Comparison of ENCODE assay signal across 11 cellular contexts in the genomic region with DNA sequence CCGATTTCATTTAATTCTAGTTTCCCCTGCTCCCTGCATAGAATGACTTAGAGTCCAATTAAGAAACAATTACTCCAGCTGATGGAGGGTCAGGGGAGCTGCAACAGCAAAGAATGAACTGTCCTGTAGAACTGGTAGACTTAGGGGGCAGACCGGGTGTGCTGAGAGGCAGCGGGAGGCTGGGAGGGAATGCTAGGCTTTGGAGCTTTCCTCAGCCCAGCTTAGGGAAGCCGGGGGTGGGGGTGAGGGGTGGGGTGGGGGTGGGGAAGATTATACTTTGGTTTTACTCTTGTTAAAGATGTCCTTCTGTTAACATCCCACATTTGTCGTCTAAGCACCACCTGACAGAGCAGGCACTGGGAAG.
DNase-seq lines count a peak whose midpoint lies in the region; ATAC-seq, FAIRE-seq and TF ChIP-seq lines count a peak whose summit lies in the region.
"Had no signal": no experiment of that assay in that cellular context is flagged by ENCODE, and none has a peak within 500 bp of the region (broad histone marks: within the 10 kb centered on the region; RNA-seq: fewer than 3 reads in every experiment).

No MANE protein-coding gene starts in this region.

- no peaks in the 10 kb centered on the region for H3K9me3 ChIP-seq in CD4-positive, CD25-positive, alpha-beta regulatory T cell (ENCODE audit: control insufficient read depth in 2 of 2, low read length in 2 of 2)
- H3K9me3 ChIP-seq in HUES64 (ENCODE audit: insufficient read depth, low read depth, low read length) (no peaks in the 10 kb centered on the region), mammary epithelial cell (replicated peaks; ENCODE audit: insufficient read depth, low read length) (no peaks in the 10 kb centered on the region), muscle layer of duodenum (ENCODE audit: control insufficient read depth in 1 of 2, low read length in 2 of 2) (peaks cover 0 to 12% of the 10 kb centered on the region in 2 donors), sigmoid colon (peaks cover 0 to 4% (median 0%) of the 10 kb centered on the region in 4 donors)
- H3K9me3 ChIP-seq: thoracic aorta had no signal

- H3K36me3 ChIP-seq in CD4-positive, CD25-positive, alpha-beta regulatory T cell (ENCODE audit: control insufficient read depth, insufficient read depth, low read length), result no peaks in the 10 kb centered on the region
- H3K36me3 ChIP-seq in HUES64 (ENCODE audit: insufficient read depth, low read length), result no peaks in the 10 kb centered on the region
- no peaks in the 10 kb centered on the region for H3K36me3 ChIP-seq in mammary epithelial cell (ENCODE audit: insufficient read depth, low read length)
- H3K36me3 ChIP-seq in muscle layer of duodenum (ENCODE audit: control insufficient read depth in 1 of 2, insufficient read depth in 2 of 2, low read length in 2 of 2), result no peaks in the 10 kb centered on the region
- H3K36me3 ChIP-seq in sigmoid colon, result no peaks in the 10 kb centered on the region
- H3K36me3 ChIP-seq: thoracic aorta had no signal

- H3K27me3 ChIP-seq in CD4-positive, CD25-positive, alpha-beta regulatory T cell (ENCODE audit: control insufficient read depth, insufficient read depth, low read length), result peaks cover 6% of the 10 kb centered on the region
- H3K27me3 ChIP-seq in HUES64 (ENCODE audit: insufficient read depth, low read length) (peaks cover 24% of the 10 kb centered on the region), mammary epithelial cell (ENCODE audit: insufficient read depth, low read length) (no peaks in the 10 kb centered on the region), muscle layer of duodenum (ENCODE audit: low read depth, low read length) (peaks cover 8% of the 10 kb centered on the region), sigmoid colon (peaks cover 4 to 29% (median 7%) of the 10 kb centered on the region in 3 donors)

- H3K4me1 Mint-ChIP-seq in CD4-positive, CD25-positive, alpha-beta regulatory T cell, result peaks cover 0 to 8% (median 6%) of the 10 kb centered on the region in 4 donors

- 5% methylated on average over 4 of the region's 5 CpGs for WGBS in HUES64
- 20% methylated on average over 4 of the region's 5 CpGs for WGBS in mammary epithelial cell (ENCODE audit: low coverage, missing lambda C conversion rate)
- 10 to 17% methylated on average over 5 of the region's 5 CpGs for WGBS in sigmoid colon, 2 donors

- no peak for TF ChIP-seq POLR2A in sigmoid colon (IDR thresholded peaks at IDR 0.05)

- FAIRE-seq in frontal cortex (lab: Jason Lieb, UNC), result no peak
- FAIRE-seq: RCC 7860 had no signal

- H4K20me1 ChIP-seq in mammary epithelial cell (ENCODE audit: insufficient read depth, low read length), result no peaks in the 10 kb centered on the region

- peaks cover 13% of the 10 kb centered on the region for H3K27me3 Mint-ChIP-seq in CD4-positive, CD25-positive, alpha-beta regulatory T cell

- TF ChIP-seq CTCF in mammary epithelial cell (conservative IDR thresholded peaks at IDR 0.05 in 1 of 2, IDR thresholded peaks at IDR 0.05 in 1 of 2; ENCODE audit: extremely low read depth in 1 of 2, insufficient read depth in 1 of 2, low read depth in 1 of 2, low read length in 2 of 2) (no peak), sigmoid colon (IDR thresholded peaks at IDR 0.05) (no peak)

- dilution Hi-C loops in mammary epithelial cell (cut with HindIII; ENCODE audit: low sequenced_read_pairs), result no loop called here

- H3K9me3 Mint-ChIP-seq in CD4-positive, CD25-positive, alpha-beta regulatory T cell, result peaks cover 0 to 5% (median 1%) of the 10 kb centered on the region in 7 donors

- H2AFZ ChIP-seq in mammary epithelial cell (ENCODE audit: low read depth, low read length), result peak overlapping the region; percentile 34

- H3K4me1 ChIP-seq in CD4-positive, CD25-positive, alpha-beta regulatory T cell (ENCODE audit: control insufficient read depth, insufficient read depth, low read length, poor library complexity, severe bottlenecking), result peaks cover 5% of the 10 kb centered on the region
- H3K4me1 ChIP-seq in HUES64 (ENCODE audit: insufficient read depth, low read length) (peaks cover 21% of the 10 kb centered on the region), mammary epithelial cell (ENCODE audit: insufficient read depth, low read length) (no peaks in the 10 kb centered on the region), muscle layer of duodenum (ENCODE audit: control insufficient read depth in 1 of 2, insufficient read depth in 2 of 2, low read length in 2 of 2) (no peaks in the 10 kb centered on the region), sigmoid colon (peaks cover 0 to 7% (median 0%) of the 10 kb centered on the region in 4 donors)

- intact Hi-C loops in mammary epithelial cell (cut with micrococcal nuclease) (loop anchor here (1.0 to 5.0 kb wide), 5 partner anchors 26 to 984 kb away; partner anchors contain the start of gene MYO1D), sciatic nerve (cut with DNase I) (no loop called here), sigmoid colon (cut with DNase I) (no loop called here)

- no peaks in the 10 kb centered on the region for H3K36me3 Mint-ChIP-seq in CD4-positive, CD25-positive, alpha-beta regulatory T cell

- no peak for TF ChIP-seq EP300 in sigmoid colon (IDR thresholded peaks at IDR 0.05)

- no peak for DNase-seq in CD4-positive, CD25-positive, alpha-beta regulatory T cell
- DNase-seq in mammary epithelial cell, result no peak
- DNase-seq in DMS79 (lab: John Stamatoyannopoulos, UW), result no peak
- DNase-seq in sciatic nerve (ENCODE audit: low spot score), result no peak
- no peak for DNase-seq in sigmoid colon
- DNase-seq in frontal cortex (ENCODE audit: low spot score in 2 of 2), result no peak

- no TSS peak for BruUV-seq in mammary epithelial cell (replicated peaks; lab: Mats Ljungman, UMichigan)

- CTCF ChIA-PET in mammary epithelial cell (lab: Charles Lee; ENCODE audit: low non-redundant PET), result interaction anchor here (0.5 to 0.6 kb wide), 2 partner anchors 27 to 1254 kb away, joined by 3 to 4 read pairs; no protein-coding TSS in a partner anchor

- H3K4me2 ChIP-seq in mammary epithelial cell (ENCODE audit: insufficient read depth, low read depth, low read length), result peak overlapping the region; percentile 49

- no peak overlapping the region for H3K27ac ChIP-seq in CD4-positive, CD25-positive, alpha-beta regulatory T cell (ENCODE audit: insufficient read depth, low read length, poor library complexity, severe bottlenecking)
- H3K27ac ChIP-seq in HUES64 (ENCODE audit: low read depth, low read length) (0 out of 2 replicates have a peak overlapping the region, but pooled peaks have one; percentile 21), mammary epithelial cell (ENCODE audit: insufficient read depth, low read depth, low read length) (no peak overlapping the region), muscle layer of duodenum (ENCODE audit: low read length) (no peak overlapping the region), sigmoid colon (no peak overlapping the region)
- H3K27ac ChIP-seq: HL-60, thoracic aorta had no signal

- in situ Hi-C loops in mammary epithelial cell (cut with MboI; ENCODE audit: low sequenced_read_pairs in 2 of 2), result loop anchor here in 1 of 2 donors (25.0 kb wide), 1 partner anchor 1089 kb away; no protein-coding TSS in a partner anchor

- no peak for ATAC-seq in CD4-positive, CD25-positive, alpha-beta regulatory T cell (ENCODE audit: low read depth in 2 of 2)
- no peak for ATAC-seq in sciatic nerve

- no peaks in the 10 kb centered on the region for H3K79me2 ChIP-seq in mammary epithelial cell (ENCODE audit: insufficient read depth, low read length)

- H3K9ac ChIP-seq in HUES64 (ENCODE audit: low read depth, low read length) (no peak overlapping the region), mammary epithelial cell (ENCODE audit: insufficient read depth, low read length) (no peak overlapping the region)

- H3K27ac Mint-ChIP-seq in CD4-positive, CD25-positive, alpha-beta regulatory T cell, result no peak overlapping the region

- H3K4me3 Mint-ChIP-seq in CD4-positive, CD25-positive, alpha-beta regulatory T cell, result peak overlapping the region in 1 of 4 donors; percentile 57

- H3K4me3 ChIP-seq in CD4-positive, CD25-positive, alpha-beta regulatory T cell (ENCODE audit: low read depth, low read length), result peak overlapping the region; percentile 62
- H3K4me3 ChIP-seq in HUES64 (ENCODE audit: low read length), result peak overlapping the region; percentile 44
- peak overlapping the region in 1 of 3 experiments; percentile 32 for H3K4me3 ChIP-seq in mammary epithelial cell (replicated peaks in 1 of 3; ENCODE audit: insufficient read depth in 1 of 3, low read depth in 2 of 3, low read length in 3 of 3)
- peak overlapping the region; percentile 33 to 45 for H3K4me3 ChIP-seq in muscle layer of duodenum (ENCODE audit: low read depth in 1 of 2, low read length in 2 of 2)
- H3K4me3 ChIP-seq in sigmoid colon, result no peak overlapping the region

Comparison
In these comparisons a context has a peak if more than half of its experiments do, and no peak if none do; other contexts are left out.
1. H3K4me3 ChIP-seq: peak in CD4-positive, CD25-positive, alpha-beta regulatory T cell (single experiment), HUES64 (single experiment) and muscle layer of duodenum (2 of 2); none in sigmoid colon (0 of 4).